ENCODE assay signal across 8 cellular contexts in genomic region chr6:111603648-111604047, GRCh38. TPM values are rescaled to one million over a fixed set of nuclear protein-coding genes. Genes with fewer than 3 reads are reported as not detected.
DNase-seq lines count a peak whose midpoint lies in the region; ATAC-seq and TF ChIP-seq lines count a peak whose summit lies in the region.

No MANE protein-coding gene starts in this region.

- H4K20me1 ChIP-seq in smooth muscle cell (ENCODE audit: low read depth): peaks cover 6% of the 10 kb centered on the region

- H3K4me3 Mint-ChIP-seq in HFFc6: peak overlapping the region; percentile 92
- peak overlapping the region; percentile 24 for H3K4me3 Mint-ChIP-seq in activated T-helper 1 cell treated with anti-CD3 and anti-CD28 coated beads, Interleukin-12 subunit alpha, Interleukin-12 subunit beta, Interleukin-2, Interleukin-4 antibody, amounts not matched to agents 30 ng/mL and 10 ng/mL and 1 ng/mL, durations not matched to agents 14 hours and 24 hours and 36 hours

- peak overlapping the region; percentile 84 for H3K9ac ChIP-seq in smooth muscle cell (ENCODE audit: low read depth)

- no peaks in the 10 kb centered on the region for H3K27me3 ChIP-seq in smooth muscle cell (ENCODE audit: low read depth)

- no peaks in the 10 kb centered on the region for H3K36me3 ChIP-seq in smooth muscle cell (ENCODE audit: low read depth)

- intact Hi-C loops in activated T-helper 1 cell treated with anti-CD3 and anti-CD28 coated beads, Interleukin-12 subunit alpha, Interleukin-12 subunit beta, Interleukin-2, Interleukin-4 antibody, amounts not matched to agents 30 ng/mL and 10 ng/mL and 1 ng/mL, durations not matched to agents 14 hours and 24 hours and 36 hours (cut with micrococcal nuclease): loop anchor here (2.0 kb wide), 3 partner anchors 37 to 121 kb away; partner anchors contain the start of gene REV3L
- intact Hi-C loops in sciatic nerve (cut with DNase I): no loop called here

- H3K27me3 Mint-ChIP-seq in HFFc6 (ENCODE audit: insufficient read depth): peaks cover 4% of the 10 kb centered on the region
- no peaks in the 10 kb centered on the region for H3K27me3 Mint-ChIP-seq in activated T-helper 1 cell treated with anti-CD3 and anti-CD28 coated beads, Interleukin-12 subunit alpha, Interleukin-12 subunit beta, Interleukin-2, Interleukin-4 antibody, amounts not matched to agents 30 ng/mL and 10 ng/mL and 1 ng/mL, durations not matched to agents 14 hours and 24 hours and 36 hours (ENCODE audit: insufficient read depth)

- peaks cover 26% of the 10 kb centered on the region for H3K36me3 Mint-ChIP-seq in HFFc6 (ENCODE audit: low read depth)
- H3K36me3 Mint-ChIP-seq in activated T-helper 1 cell treated with anti-CD3 and anti-CD28 coated beads, Interleukin-12 subunit alpha, Interleukin-12 subunit beta, Interleukin-2, Interleukin-4 antibody, amounts not matched to agents 30 ng/mL and 10 ng/mL and 1 ng/mL, durations not matched to agents 14 hours and 24 hours and 36 hours (ENCODE audit: low read depth): peaks cover 8% of the 10 kb centered on the region

- H3K9me3 Mint-ChIP-seq in HFFc6: no peaks in the 10 kb centered on the region
- no peaks in the 10 kb centered on the region for H3K9me3 Mint-ChIP-seq in activated T-helper 1 cell treated with anti-CD3 and anti-CD28 coated beads, Interleukin-12 subunit alpha, Interleukin-12 subunit beta, Interleukin-2, Interleukin-4 antibody, amounts not matched to agents 30 ng/mL and 10 ng/mL and 1 ng/mL, durations not matched to agents 14 hours and 24 hours and 36 hours

- DNase-seq in HFFc6: peak; percentile 14
- DNase-seq in activated T-helper 1 cell treated with anti-CD3 and anti-CD28 coated beads, Interleukin-12 subunit alpha, Interleukin-12 subunit beta, Interleukin-2, Interleukin-4 antibody, amounts not matched to agents 30 ng/mL and 10 ng/mL and 1 ng/mL, durations not matched to agents 14 hours and 24 hours and 36 hours (ENCODE audit: low spot score): no peak
- DNase-seq in fibroblast of the aortic adventitia (ENCODE audit: low read depth): no peak
- no peak for DNase-seq in smooth muscle cell (lab: John Stamatoyannopoulos, UW; ENCODE audit: unreplicated experiment)
- DNase-seq in iPS-NIHi7 (ENCODE audit: extremely low spot score): no peak
- no peak for DNase-seq in NCI-H2107 treated with DMSO at 0.1 percent for 48 hours (lab: John Stamatoyannopoulos, UW; ENCODE audit: unreplicated experiment)
- no peak for DNase-seq in sciatic nerve (ENCODE audit: low spot score)

- H3K27ac Mint-ChIP-seq in HFFc6: peak overlapping the region; percentile 98
- no peak overlapping the region for H3K27ac Mint-ChIP-seq in activated T-helper 1 cell treated with anti-CD3 and anti-CD28 coated beads, Interleukin-12 subunit alpha, Interleukin-12 subunit beta, Interleukin-2, Interleukin-4 antibody, amounts not matched to agents 30 ng/mL and 10 ng/mL and 1 ng/mL, durations not matched to agents 14 hours and 24 hours and 36 hours

- TF ChIP-seq CTCF in HFFc6 (IDR thresholded peaks at IDR 0.05): no peak
- TF ChIP-seq CTCF in fibroblast of the aortic adventitia (IDR thresholded peaks at IDR 0.05; ENCODE audit: insufficient read depth, low read length): no peak
- TF ChIP-seq CTCF in smooth muscle cell (IDR thresholded peaks at IDR 0.05; ENCODE audit: borderline replicate concordance, insufficient read depth, poor library complexity, severe bottlenecking): no peak

- peaks cover 14% of the 10 kb centered on the region for H3K79me2 ChIP-seq in smooth muscle cell (ENCODE audit: low read depth)

- H3K4me1 Mint-ChIP-seq in HFFc6 (ENCODE audit: low read depth): peaks cover 81% of the 10 kb centered on the region
- peaks cover 56% of the 10 kb centered on the region for H3K4me1 Mint-ChIP-seq in activated T-helper 1 cell treated with anti-CD3 and anti-CD28 coated beads, Interleukin-12 subunit alpha, Interleukin-12 subunit beta, Interleukin-2, Interleukin-4 antibody, amounts not matched to agents 30 ng/mL and 10 ng/mL and 1 ng/mL, durations not matched to agents 14 hours and 24 hours and 36 hours (ENCODE audit: low read depth)

- peaks cover 17% of the 10 kb centered on the region for H3F3A ChIP-seq in smooth muscle cell (ENCODE audit: low read depth)

- H3K4me2 ChIP-seq in smooth muscle cell: peak overlapping the region; percentile 85

- H2AFZ ChIP-seq in smooth muscle cell (ENCODE audit: low read depth): no peak overlapping the region

- H3K9me3 ChIP-seq in smooth muscle cell (replicated peaks; ENCODE audit: low read depth): no peaks in the 10 kb centered on the region

- ATAC-seq in GM19351 (IDR thresholded peaks at IDR 0.05; ENCODE audit: unreplicated experiment) (no peak), sciatic nerve (no peak)

- H3K27ac ChIP-seq in smooth muscle cell (ENCODE audit: low read depth): peak overlapping the region; percentile 95

- 8% methylated on average over 3 of the region's 3 CpGs for WGBS in smooth muscle cell (ENCODE audit: low lambda C conversion rate)

- H3K4me3 ChIP-seq in fibroblast of the aortic adventitia (ENCODE audit: low read depth, low read length) (peak overlapping the region; percentile 56), smooth muscle cell (peak overlapping the region; percentile 67)

- H3K4me1 ChIP-seq in smooth muscle cell (ENCODE audit: low read depth): peaks cover 27% of the 10 kb centered on the region

RNA-seq across cellular contexts. Expression of gene TRAF3IP2, which starts 2.0 kb away (rescaled TPM):
- total RNA-seq in HFFc6 (2021; fragmentation: NEBNext Ultra II Directional; extraction: Animal tissue kit (Norgen Biotek cat#: 25700)): 10 to 100 TPM; 28.9 to 47.0 (median 40.2) TPM
- total RNA-seq in activated T-helper 1 cell treated with anti-CD3 and anti-CD28 coated beads, Interleukin-12 subunit alpha, Interleukin-12 subunit beta, Interleukin-2, Interleukin-4 antibody, amounts not matched to agents 30 ng/mL and 10 ng/mL and 1 ng/mL, durations not matched to agents 14 hours and 24 hours and 36 hours: 17.4 and 18.5 TPM in 2 replicates
- total RNA-seq in fibroblast of the aortic adventitia (ENCODE audit: low replicate concordance) (29.8 and 35.3 TPM in 2 replicates), smooth muscle cell (13.1 and 21.2 TPM in 2 replicates), sciatic nerve (11.6 TPM)
- 10.2 and 17.1 TPM in 2 replicates for polyA plus RNA-seq in smooth muscle cell
